In the genomic region with DNA sequence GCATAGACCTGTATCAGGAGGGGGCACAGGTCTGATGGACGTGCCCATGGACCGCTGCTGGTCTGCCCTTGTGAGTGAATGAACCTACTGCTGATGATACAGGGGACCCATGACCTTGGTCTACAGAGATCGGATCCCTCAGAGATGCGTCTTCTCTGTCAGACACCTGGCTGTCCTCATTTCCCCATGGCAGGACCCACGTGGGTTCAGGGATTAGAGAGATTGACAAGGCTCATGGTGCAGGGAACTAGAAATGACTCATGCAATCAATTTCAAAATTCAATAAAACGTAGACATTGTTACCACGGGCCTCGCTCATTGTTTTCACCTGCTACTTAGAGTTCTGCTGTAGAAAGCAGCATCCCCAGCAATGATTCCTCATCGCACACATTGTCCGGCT, we compare ENCODE assay signal across 9 cellular contexts. TPM values are rescaled to one million over a fixed set of nuclear protein-coding genes. Genes with fewer than 3 reads are reported as not detected.
"Had no signal": no experiment of that assay in that cellular context is flagged by ENCODE, and none has a peak within 500 bp of the region (broad histone marks: within the 10 kb centered on the region; RNA-seq: fewer than 3 reads in every experiment).

No MANE protein-coding gene starts in this region.

- DNase-seq: GM23248, H9, HCEC 1CT, IMR-90 had no signal

- H3K27ac ChIP-seq: GM23248, HL-60 had no signal

- FAIRE-seq: H1, H54, K562 had no signal

- H3K4me3 ChIP-seq: GM23248, K562 had no signal

- H2AFZ ChIP-seq: GM23248 had no signal

- ATAC-seq: K562 had no signal

RNA-seq across cellular contexts. Expression of a gene that starts 1.0 kb away (rescaled TPM):
- total RNA-seq: GM23248, H1, H9, HT1080, IMR-90, K562 had no signal
- polyA plus RNA-seq: GM23248, IMR-90, K562 had no signal

RNA-seq across cellular contexts. Expression of a gene that starts 16.4 kb away (rescaled TPM):
- total RNA-seq: GM23248, H1, HT1080, IMR-90, K562 had no signal
- polyA plus RNA-seq: GM23248, IMR-90 had no signal

RNA-seq across cellular contexts. Expression of a gene that starts 53.7 kb away (rescaled TPM):
- total RNA-seq: GM23248, H1, H9, HT1080, IMR-90, K562 had no signal
- polyA plus RNA-seq: GM23248, H1, IMR-90, K562 had no signal
